15 cellular contexts compared by ENCODE assay signal in genomic region chr18:56314396-56314795, GRCh38.
DNase-seq lines count a peak whose midpoint lies in the region; ATAC-seq and TF ChIP-seq lines count a peak whose summit lies in the region.
"Had no signal": no experiment of that assay in that cellular context is flagged by ENCODE, and none has a peak within 500 bp of the region (broad histone marks: within the 10 kb centered on the region; RNA-seq: fewer than 3 reads in every experiment).

No MANE protein-coding gene starts in this region.

- intact Hi-C loops in activated B cell treated with CpG ODN at 0.5 μM for 24 hours (cut with micrococcal nuclease) (loop anchor here (1.0 to 5.0 kb wide), 5 partner anchors 532 to 1080 kb away; no protein-coding TSS in a partner anchor), head of caudate nucleus (cut with DNase I) (no loop called here)

- CTCF ChIA-PET in activated B cell treated with CpG ODN at 0.5 μM for 24 hours (lab: Charles Lee), result interaction anchor here (0.7 to 2.2 kb wide), 9 partner anchors 535 to 1080 kb away, joined by 3 to 8 read pairs (median 3); no protein-coding TSS in a partner anchor

- no peaks in the 10 kb centered on the region for H3K27me3 Mint-ChIP-seq in activated B cell treated with CpG ODN at 0.5 μM for 24 hours
- H3K27me3 Mint-ChIP-seq: activated T-cell treated with anti-CD3 and anti-CD28 coated beads, Interleukin-2, amount 50 U/mL, for 24 hours had no signal

- H3K4me3 Mint-ChIP-seq in activated B cell treated with CpG ODN at 0.5 μM for 24 hours, result no peak overlapping the region
- H3K4me3 Mint-ChIP-seq: activated T-cell treated with anti-CD3 and anti-CD28 coated beads, Interleukin-2, amount 50 U/mL, for 24 hours; natural killer cell had no signal

- POLR2A ChIA-PET in activated B cell treated with CpG ODN at 0.5 μM for 24 hours (lab: Charles Lee), result interaction anchor here (0.6 kb wide), 1 partner anchor 737 kb away, joined by 4 read pairs; no protein-coding TSS in a partner anchor

- H3K4me1 ChIP-seq in BE2C, result no peaks in the 10 kb centered on the region
- H3K4me1 ChIP-seq: sigmoid colon had no signal

- DNase-seq in BE2C (peak; percentile 27), HT-29 (ENCODE audit: low spot score) (peak; percentile 2), activated B cell treated with CpG ODN at 0.5 μM for 24 hours (no peak), head of caudate nucleus (peak in 26 of 42 donors; percentile 7 to 67 (median 28)), C1 segment of cervical spinal cord (lab: John Stamatoyannopoulos, UW) (no peak), NCI-H2196 (lab: John Stamatoyannopoulos, UW; ENCODE audit: unreplicated experiment) (no peak), H7 (no peak), NCI-H187 treated with DMSO at 0.1 percent for 48 hours (lab: John Stamatoyannopoulos, UW) (no peak)
- DNase-seq: activated CD4-positive, alpha-beta T cell treated with anti-CD3 and anti-CD28 coated beads for 4 hours; activated T-cell treated with anti-CD3 and anti-CD28 coated beads, Interleukin-2, amount 50 U/mL, for 24 hours; left colon; natural killer cell; NCI-H1092 treated with DMSO at 0.1 percent for 48 hours; sigmoid colon; SW 1271 had no signal

- peak; percentile 46 for TF ChIP-seq CTCF in BE2C (IDR thresholded peaks at IDR 0.05; ENCODE audit: low read depth, low read length)
- TF ChIP-seq CTCF in activated B cell treated with CpG ODN at 0.5 μM for 24 hours (IDR thresholded peaks at IDR 0.05), result no peak

- H3K4me1 Mint-ChIP-seq in activated B cell treated with CpG ODN at 0.5 μM for 24 hours, result peaks cover 23% of the 10 kb centered on the region
- H3K4me1 Mint-ChIP-seq: natural killer cell had no signal

- H3K36me3 Mint-ChIP-seq in activated B cell treated with CpG ODN at 0.5 μM for 24 hours (ENCODE audit: low read depth), result no peaks in the 10 kb centered on the region
- H3K36me3 Mint-ChIP-seq: natural killer cell had no signal

- no peaks in the 10 kb centered on the region for H3K36me3 ChIP-seq in BE2C
- H3K36me3 ChIP-seq in H7 (replicated peaks; ENCODE audit: control insufficient read depth, insufficient read depth, low read length), result no peaks in the 10 kb centered on the region
- H3K36me3 ChIP-seq: sigmoid colon had no signal

- no peak overlapping the region for H3K4me3 ChIP-seq in BE2C (ENCODE audit: low read depth, low read length)
- H3K4me3 ChIP-seq in H7 (ENCODE audit: insufficient read depth, low read depth, low read length), result no peak overlapping the region
- H3K4me3 ChIP-seq: sigmoid colon had no signal

- no peaks in the 10 kb centered on the region for H3K9me3 ChIP-seq in BE2C
- H3K9me3 ChIP-seq: sigmoid colon had no signal

- ATAC-seq in activated B cell treated with CpG ODN at 0.5 μM for 24 hours (ENCODE audit: low read depth), result peak; percentile 47
- ATAC-seq: left colon, natural killer cell had no signal

- H3K27me3 ChIP-seq in BE2C, result no peaks in the 10 kb centered on the region
- H3K27me3 ChIP-seq in H7 (ENCODE audit: control insufficient read depth, insufficient read depth, low read length), result no peaks in the 10 kb centered on the region
- H3K27me3 ChIP-seq: sigmoid colon had no signal

- no peaks in the 10 kb centered on the region for H3K9me3 Mint-ChIP-seq in activated B cell treated with CpG ODN at 0.5 μM for 24 hours
- H3K9me3 Mint-ChIP-seq: activated T-cell treated with anti-CD3 and anti-CD28 coated beads, Interleukin-2, amount 50 U/mL, for 24 hours; natural killer cell had no signal

- H3K27ac Mint-ChIP-seq in activated B cell treated with CpG ODN at 0.5 μM for 24 hours, result no peak overlapping the region
- H3K27ac Mint-ChIP-seq: activated T-cell treated with anti-CD3 and anti-CD28 coated beads, Interleukin-2, amount 50 U/mL, for 24 hours; natural killer cell had no signal

Comparison
In these comparisons a context has a peak if more than half of its experiments do, and no peak if none do; other contexts are left out.
1. DNase-seq: peak in BE2C (single experiment), HT-29 (single experiment) and head of caudate nucleus (26 of 42); none in activated B cell treated with CpG ODN at 0.5 μM for 24 hours (single experiment), C1 segment of cervical spinal cord (0 of 14), NCI-H2196 (single experiment), H7 (single experiment) and NCI-H187 treated with DMSO at 0.1 percent for 48 hours (single experiment).